In genomic region chr18:75109001-75109400, GRCh38 we compare ENCODE assay signal across 19 cellular contexts.
DNase-seq lines count a peak whose midpoint lies in the region; ATAC-seq and TF ChIP-seq lines count a peak whose summit lies in the region.
"Had no signal": no experiment of that assay in that cellular context is flagged by ENCODE, and none has a peak within 500 bp of the region (broad histone marks: within the 10 kb centered on the region; RNA-seq: fewer than 3 reads in every experiment).

No MANE protein-coding gene starts in this region.

- ATAC-seq in HG02763 (IDR thresholded peaks at IDR 0.05; ENCODE audit: unreplicated experiment), result no peak
- ATAC-seq: CD8-positive, alpha-beta T cell had no signal

- H3K4me1 Mint-ChIP-seq in osteocyte (ENCODE audit: unreplicated experiment), result no peaks in the 10 kb centered on the region
- H3K4me1 Mint-ChIP-seq: B cell; CD4-positive, CD25-positive, alpha-beta regulatory T cell had no signal

- no peak overlapping the region for H3K27ac Mint-ChIP-seq in osteocyte (ENCODE audit: unreplicated experiment)
- H3K27ac Mint-ChIP-seq: B cell had no signal

- H3K4me3 Mint-ChIP-seq in osteocyte (ENCODE audit: unreplicated experiment), result no peak overlapping the region
- H3K4me3 Mint-ChIP-seq: B cell; CD4-positive, CD25-positive, alpha-beta regulatory T cell; CD8-positive, alpha-beta T cell had no signal

- H3K36me3 Mint-ChIP-seq in osteocyte (ENCODE audit: unreplicated experiment), result no peaks in the 10 kb centered on the region
- H3K36me3 Mint-ChIP-seq: CD4-positive, CD25-positive, alpha-beta regulatory T cell; CD8-positive, alpha-beta T cell had no signal

- peak; percentile 38 for DNase-seq in activated CD8-positive, alpha-beta memory T cell treated with anti-CD3 and anti-CD28 coated beads for 24 hours
- no peak for DNase-seq in activated CD8-positive, alpha-beta memory T cell treated with anti-CD3 and anti-CD28 coated beads, Interleukin-2, amount 50 U/mL, for 4 hours
- DNase-seq in mesenteric fat pad (ENCODE audit: low spot score) (peak; percentile 85), osteocyte (ENCODE audit: extremely low spot score, unreplicated experiment) (peak; percentile 74)
- no peak for DNase-seq in activated CD4-positive, alpha-beta T cell treated with anti-CD3 and anti-CD28 coated beads for 48 hours
- DNase-seq in NK-92 treated with Interleukin-12 subunit alpha and Interleukin-12 subunit beta, amount 100 ng/mL, for 24 hours (lab: John Stamatoyannopoulos, UW), result no peak
- DNase-seq: Caco-2; CD4-positive, CD25-positive, alpha-beta regulatory T cell; DMS153; DND-41; GOT3; HCEC 1CT had no signal

- H3K9me3 Mint-ChIP-seq in osteocyte (ENCODE audit: unreplicated experiment), result no peaks in the 10 kb centered on the region
- H3K9me3 Mint-ChIP-seq: CD4-positive, CD25-positive, alpha-beta regulatory T cell; CD8-positive, alpha-beta T cell had no signal

- TF ChIP-seq CTCF in osteocyte (IDR thresholded peaks at IDR 0.05), result no peak

- H3K27me3 Mint-ChIP-seq in osteocyte (ENCODE audit: unreplicated experiment), result no peaks in the 10 kb centered on the region
- H3K27me3 Mint-ChIP-seq: B cell had no signal

- H3K27ac ChIP-seq in temporal lobe (ENCODE audit: low read depth, low read length), result peak overlapping the region; percentile 38
- H3K27ac ChIP-seq: 22Rv1, BLaER1, C4-2B had no signal

Comparison
In these comparisons a context has a peak if more than half of its experiments do, and no peak if none do; other contexts are left out.
1. DNase-seq: peak in activated CD8-positive, alpha-beta memory T cell treated with anti-CD3 and anti-CD28 coated beads for 24 hours (single experiment), mesenteric fat pad (single experiment) and osteocyte (single experiment); none in activated CD8-positive, alpha-beta memory T cell treated with anti-CD3 and anti-CD28 coated beads, Interleukin-2, amount 50 U/mL, for 4 hours (single experiment), activated CD4-positive, alpha-beta T cell treated with anti-CD3 and anti-CD28 coated beads for 48 hours (single experiment) and NK-92 treated with Interleukin-12 subunit alpha and Interleukin-12 subunit beta, amount 100 ng/mL, for 24 hours (single experiment).